In genomic region chr14:35853225-35853624, GRCh38 we compare ENCODE assay signal across 35 cellular contexts.
"Had no signal": no experiment of that assay in that cellular context is flagged by ENCODE, and none has a peak within 500 bp of the region (broad histone marks: within the 10 kb centered on the region; RNA-seq: fewer than 3 reads in every experiment).

No MANE protein-coding gene starts in this region.

- H3K27ac ChIP-seq: adrenal gland, body of pancreas, coronary artery, epithelial cell of prostate, esophagus squamous epithelium had no signal

- H3K4me3 ChIP-seq: adrenal gland, body of pancreas, coronary artery, esophagus squamous epithelium had no signal

- FAIRE-seq: endothelial cell of umbilical vein had no signal

- H3K36me3 ChIP-seq: adrenal gland had no signal

- H3K4me1 Mint-ChIP-seq: activated CD4-positive, alpha-beta T cell treated with anti-CD3 and anti-CD28 coated beads for 36 hours; activated CD4-positive, alpha-beta T cell treated with anti-CD3 and anti-CD28 coated beads, Interleukin-2, amount 10 ng/mL, durations not matched to agents 24 days and 14 days; activated naive CD4-positive, alpha-beta T cell treated with anti-CD3 and anti-CD28 coated beads, Interleukin-2, amount 50 U/mL, for 24 hours; activated naive CD8-positive, alpha-beta T cell treated with anti-CD3 and anti-CD28 coated beads for 36 hours; activated naive CD8-positive, alpha-beta T cell treated with anti-CD3 and anti-CD28 coated beads, Interleukin-2, amount 50 U/mL, for 24 hours had no signal

- H3K4me3 Mint-ChIP-seq: activated CD4-positive, alpha-beta memory T cell treated with anti-CD3 and anti-CD28 coated beads for 36 hours; activated CD4-positive, alpha-beta T cell treated with anti-CD3 and anti-CD28 coated beads for 36 hours; activated CD4-positive, alpha-beta T cell treated with anti-CD3 and anti-CD28 coated beads, Interleukin-2, amount 10 ng/mL, durations not matched to agents 24 days and 14 days; activated CD8-positive, alpha-beta memory T cell treated with anti-CD3 and anti-CD28 coated beads, Interleukin-2, amount 10 ng/mL, durations not matched to agents 7 days and 5 days; activated CD8-positive, alpha-beta T cell treated with anti-CD3 and anti-CD28 coated beads, Interleukin-2, amount 10 ng/mL, durations not matched to agents 7 days and 5 days; activated naive CD4-positive, alpha-beta T cell treated with anti-CD3 and anti-CD28 coated beads for 36 hours; activated naive CD4-positive, alpha-beta T cell treated with anti-CD3 and anti-CD28 coated beads, Interleukin-2, amount 50 U/mL, for 24 hours; activated naive CD8-positive, alpha-beta T cell treated with anti-CD3 and anti-CD28 coated beads for 36 hours; activated naive CD8-positive, alpha-beta T cell treated with anti-CD3 and anti-CD28 coated beads, Interleukin-2, amount 50 U/mL, for 24 hours; activated T-helper 1 cell treated with anti-CD3 and anti-CD28 coated beads, Interleukin-12 subunit alpha, Interleukin-12 subunit beta, Interleukin-2, Interleukin-4 antibody, amounts not matched to agents 30 ng/mL and 10 ng/mL and 1 ng/mL, durations not matched to agents 14 hours and 24 hours and 36 hours; dendritic cell treated with granulocyte-macrophage colony-stimulating factor and Interleukin-4, amounts not matched to agents 40 ng/mL and 50 ng/mL, for 4 days; effector memory CD8-positive, alpha-beta T cell; T-helper 17 cell; T-helper 2 cell treated with Interferon-gamma antibody and Interleukin-4, amounts not matched to agents 5 μg/mL and 100 μg/mL, for 36 hours had no signal

- H3K9me3 ChIP-seq: body of pancreas had no signal

- DNase-seq: activated CD4-positive, alpha-beta memory T cell treated with anti-CD3 and anti-CD28 coated beads for 36 hours; activated CD4-positive, alpha-beta T cell treated with anti-CD3 and anti-CD28 coated beads for 36 hours; activated CD4-positive, alpha-beta T cell treated with anti-CD3 and anti-CD28 coated beads, Interleukin-2, amount 10 ng/mL, durations not matched to agents 24 days and 14 days; activated CD4-positive, CD25-positive, alpha-beta regulatory T cell; activated CD4-positive, CD25-positive, alpha-beta regulatory T cell treated with anti-CD3 and anti-CD28 coated beads, Interleukin-2, amount 50 U/mL, for 72 hours; activated CD8-positive, alpha-beta memory T cell treated with anti-CD3 and anti-CD28 coated beads, Interleukin-2, amount 10 ng/mL, durations not matched to agents 7 days and 5 days; activated CD8-positive, alpha-beta memory T cell treated with anti-CD3 and anti-CD28 coated beads, Interleukin-2, amount 50 U/mL, for 4 hours; activated CD8-positive, alpha-beta T cell treated with anti-CD3 and anti-CD28 coated beads, Interleukin-2, amount 10 ng/mL, durations not matched to agents 7 days and 5 days; activated effector memory CD4-positive, alpha-beta T cell treated with anti-CD3 and anti-CD28 coated beads, Interleukin-2, amount 50 U/mL, for 16 hours; activated naive CD4-positive, alpha-beta T cell treated with anti-CD3 and anti-CD28 coated beads for 36 hours; activated naive CD8-positive, alpha-beta T cell treated with anti-CD3 and anti-CD28 coated beads for 36 hours; activated naive CD8-positive, alpha-beta T cell treated with anti-CD3 and anti-CD28 coated beads, Interleukin-2, amount 50 U/mL, for 24 hours; activated T-cell treated with anti-CD3 and anti-CD28 coated beads, Interleukin-2, amount 50 U/mL, for 1 hour; activated T-cell treated with anti-CD3 and anti-CD28 coated beads, Interleukin-2, amount 50 U/mL, for 48 hours; adrenal gland; amygdala; aorta; body of pancreas; caudate nucleus; effector CD4-positive, alpha-beta T cell; effector memory CD8-positive, alpha-beta T cell; esophagus squamous epithelium; foreskin melanocyte; head of caudate nucleus; T-helper 1 cell; T-helper 17 cell; T1000 had no signal

- H3K27me3 Mint-ChIP-seq: activated CD4-positive, alpha-beta memory T cell treated with anti-CD3 and anti-CD28 coated beads for 36 hours; activated CD4-positive, alpha-beta T cell treated with anti-CD3 and anti-CD28 coated beads for 36 hours; activated CD4-positive, alpha-beta T cell treated with anti-CD3 and anti-CD28 coated beads, Interleukin-2, amount 10 ng/mL, durations not matched to agents 24 days and 14 days; activated CD8-positive, alpha-beta memory T cell treated with anti-CD3 and anti-CD28 coated beads, Interleukin-2, amount 10 ng/mL, durations not matched to agents 7 days and 5 days; activated naive CD4-positive, alpha-beta T cell treated with anti-CD3 and anti-CD28 coated beads, Interleukin-2, amount 50 U/mL, for 24 hours; activated naive CD8-positive, alpha-beta T cell treated with anti-CD3 and anti-CD28 coated beads for 36 hours; activated naive CD8-positive, alpha-beta T cell treated with anti-CD3 and anti-CD28 coated beads, Interleukin-2, amount 50 U/mL, for 24 hours; dendritic cell treated with granulocyte-macrophage colony-stimulating factor and Interleukin-4, amounts not matched to agents 40 ng/mL and 50 ng/mL, for 4 days; effector memory CD8-positive, alpha-beta T cell; T-helper 17 cell had no signal

- ATAC-seq: activated CD4-positive, alpha-beta T cell treated with anti-CD3 and anti-CD28 coated beads for 36 hours; activated CD8-positive, alpha-beta memory T cell treated with anti-CD3 and anti-CD28 coated beads, Interleukin-2, amount 10 ng/mL, durations not matched to agents 7 days and 5 days; activated CD8-positive, alpha-beta T cell treated with anti-CD3 and anti-CD28 coated beads, Interleukin-2, amount 10 ng/mL, durations not matched to agents 7 days and 5 days; activated naive CD8-positive, alpha-beta T cell treated with anti-CD3 and anti-CD28 coated beads, Interleukin-2, amount 50 U/mL, for 24 hours; body of pancreas; effector memory CD8-positive, alpha-beta T cell; T-helper 17 cell had no signal

- H3K9me3 Mint-ChIP-seq: activated CD4-positive, alpha-beta T cell treated with anti-CD3 and anti-CD28 coated beads, Interleukin-2, amount 10 ng/mL, durations not matched to agents 24 days and 14 days; activated naive CD8-positive, alpha-beta T cell treated with anti-CD3 and anti-CD28 coated beads, Interleukin-2, amount 50 U/mL, for 24 hours; T-helper 2 cell treated with Interferon-gamma antibody and Interleukin-4, amounts not matched to agents 5 μg/mL and 100 μg/mL, for 36 hours had no signal

- H3K27ac Mint-ChIP-seq: activated CD4-positive, alpha-beta memory T cell treated with anti-CD3 and anti-CD28 coated beads for 36 hours; activated CD4-positive, alpha-beta T cell treated with anti-CD3 and anti-CD28 coated beads for 36 hours; activated CD4-positive, alpha-beta T cell treated with anti-CD3 and anti-CD28 coated beads, Interleukin-2, amount 10 ng/mL, durations not matched to agents 24 days and 14 days; activated CD8-positive, alpha-beta memory T cell treated with anti-CD3 and anti-CD28 coated beads, Interleukin-2, amount 10 ng/mL, durations not matched to agents 7 days and 5 days; activated CD8-positive, alpha-beta T cell treated with anti-CD3 and anti-CD28 coated beads, Interleukin-2, amount 10 ng/mL, durations not matched to agents 7 days and 5 days; activated naive CD4-positive, alpha-beta T cell treated with anti-CD3 and anti-CD28 coated beads for 36 hours; activated naive CD4-positive, alpha-beta T cell treated with anti-CD3 and anti-CD28 coated beads, Interleukin-2, amount 50 U/mL, for 24 hours; activated naive CD8-positive, alpha-beta T cell treated with anti-CD3 and anti-CD28 coated beads for 36 hours; activated naive CD8-positive, alpha-beta T cell treated with anti-CD3 and anti-CD28 coated beads, Interleukin-2, amount 50 U/mL, for 24 hours; activated T-helper 1 cell treated with anti-CD3 and anti-CD28 coated beads, Interleukin-12 subunit alpha, Interleukin-12 subunit beta, Interleukin-2, Interleukin-4 antibody, amounts not matched to agents 30 ng/mL and 10 ng/mL and 1 ng/mL, durations not matched to agents 14 hours and 24 hours and 36 hours; activated T-helper 2 cell treated with anti-CD3 and anti-CD28 coated beads, Interferon-gamma antibody, Interleukin-2, Interleukin-4, amounts not matched to agents 10 μg/mL and 5 μg/mL and 100 μg/mL, durations not matched to agents 14 hours and 24 hours and 36 hours; dendritic cell treated with granulocyte-macrophage colony-stimulating factor and Interleukin-4, amounts not matched to agents 40 ng/mL and 50 ng/mL, for 4 days; effector memory CD8-positive, alpha-beta T cell; T-helper 17 cell; T-helper 2 cell treated with Interferon-gamma antibody and Interleukin-4, amounts not matched to agents 5 μg/mL and 100 μg/mL, for 36 hours had no signal

- H3K4me1 ChIP-seq: body of pancreas had no signal
